ENCODE assay signal across 21 cellular contexts in genomic region chr14:103870144-103870876, GRCh38. TPM values are rescaled to one million over a fixed set of nuclear protein-coding genes. Genes with fewer than 3 reads are reported as not detected.
"Had no signal": no experiment of that assay in that cellular context is flagged by ENCODE, and none has a peak within 500 bp of the region (broad histone marks: within the 10 kb centered on the region; RNA-seq: fewer than 3 reads in every experiment).

No MANE protein-coding gene starts in this region.

- H3K27ac Mint-ChIP-seq: activated CD4-positive, alpha-beta T cell treated with anti-CD3 and anti-CD28 coated beads, Interleukin-2, amount 10 ng/mL, durations not matched to agents 24 days and 14 days; activated CD8-positive, alpha-beta T cell treated with anti-CD3 and anti-CD28 coated beads, Interleukin-2, amount 10 ng/mL, durations not matched to agents 7 days and 5 days; activated naive CD4-positive, alpha-beta T cell treated with anti-CD3 and anti-CD28 coated beads, Interleukin-2, amount 50 U/mL, for 24 hours; natural killer cell treated with Interleukin-12 subunit alpha and Interleukin-12 subunit beta and Interleukin-15 and Interleukin-18, amount 100 ng/mL, for 72 hours; stimulated activated memory B cell treated with anti-CD40 and anti-IgM and Interleukin-4, amounts not matched to agents 10 μg/mL and 1 μg/mL and 100 μg/mL, for 72 hours had no signal

- H3K9me3 ChIP-seq: body of pancreas, heart left ventricle, left lung, sigmoid colon, uterus had no signal

- H3K27ac ChIP-seq: cardiac muscle cell, left lung, sigmoid colon, uterus had no signal

- H3K9me3 Mint-ChIP-seq: activated naive CD4-positive, alpha-beta T cell treated with anti-CD3 and anti-CD28 coated beads, Interleukin-2, amount 50 U/mL, for 24 hours; natural killer cell treated with Interleukin-12 subunit alpha and Interleukin-12 subunit beta and Interleukin-15 and Interleukin-18, amount 100 ng/mL, for 72 hours had no signal

- ATAC-seq: activated CD4-positive, CD25-positive, alpha-beta regulatory T cell treated with anti-CD3 and anti-CD28 coated beads, Interleukin-2, amount 50 U/mL, for 24 hours; activated CD8-positive, alpha-beta T cell treated with anti-CD3 and anti-CD28 coated beads, Interleukin-2, amount 10 ng/mL, durations not matched to agents 7 days and 5 days; body of pancreas; heart left ventricle; left lung; natural killer cell treated with Interleukin-12 subunit alpha and Interleukin-12 subunit beta and Interleukin-15 and Interleukin-18, amount 100 ng/mL, for 72 hours; stimulated activated memory B cell treated with anti-CD40 and anti-IgM and Interleukin-4, amounts not matched to agents 10 μg/mL and 1 μg/mL and 100 μg/mL, for 72 hours had no signal

- H3K27me3 Mint-ChIP-seq: activated CD4-positive, alpha-beta T cell treated with anti-CD3 and anti-CD28 coated beads, Interleukin-2, amount 10 ng/mL, durations not matched to agents 24 days and 14 days; activated naive CD4-positive, alpha-beta T cell treated with anti-CD3 and anti-CD28 coated beads, Interleukin-2, amount 50 U/mL, for 24 hours had no signal

- H3K4me2 ChIP-seq: smooth muscle cell had no signal

- H3K36me3 ChIP-seq: cardiac muscle cell, heart left ventricle, left lung, sigmoid colon, uterus had no signal

- DNase-seq: activated CD4-positive, alpha-beta T cell treated with anti-CD3 and anti-CD28 coated beads, Interleukin-2, amount 10 ng/mL, durations not matched to agents 24 days and 14 days; activated CD8-positive, alpha-beta T cell treated with anti-CD3 and anti-CD28 coated beads, Interleukin-2, amount 10 ng/mL, durations not matched to agents 7 days and 5 days; activated gamma-delta T cell treated with Interleukin-2 at 50 U/mL for 16 hours; anterior cingulate cortex; kidney; midbrain; sigmoid colon; stimulated activated CD4-positive, alpha-beta T cell treated with anti-CD3 and anti-CD28 coated beads, Interleukin-15, amount 100 ng/mL, for 24 hours; trophoblast cell; uterus had no signal

- H3K36me3 Mint-ChIP-seq: activated naive CD4-positive, alpha-beta T cell treated with anti-CD3 and anti-CD28 coated beads, Interleukin-2, amount 50 U/mL, for 24 hours; natural killer cell treated with Interleukin-12 subunit alpha and Interleukin-12 subunit beta and Interleukin-15 and Interleukin-18, amount 100 ng/mL, for 72 hours; stimulated activated memory B cell treated with anti-CD40 and anti-IgM and Interleukin-4, amounts not matched to agents 10 μg/mL and 1 μg/mL and 100 μg/mL, for 72 hours had no signal

- H3K27me3 ChIP-seq: body of pancreas, cardiac muscle cell, heart left ventricle, uterus had no signal

- H3K4me3 ChIP-seq: body of pancreas, cardiac muscle cell, heart left ventricle, left lung, sigmoid colon, smooth muscle cell, uterus had no signal

- H3K4me3 Mint-ChIP-seq: activated CD8-positive, alpha-beta T cell treated with anti-CD3 and anti-CD28 coated beads, Interleukin-2, amount 10 ng/mL, durations not matched to agents 7 days and 5 days; activated naive CD4-positive, alpha-beta T cell treated with anti-CD3 and anti-CD28 coated beads, Interleukin-2, amount 50 U/mL, for 24 hours; natural killer cell treated with Interleukin-12 subunit alpha and Interleukin-12 subunit beta and Interleukin-15 and Interleukin-18, amount 100 ng/mL, for 72 hours had no signal

RNA-seq across cellular contexts. Expression of gene TDRD9, which starts 57.9 kb away (rescaled TPM):
- total RNA-seq: cardiac muscle cell; chondrocyte; T-helper 2 cell treated with Interferon-gamma antibody and Interleukin-4, amounts not matched to agents 100 ng/mL and 5 ng/mL, for 36 hours had no signal
- polyA plus RNA-seq: smooth muscle cell had no signal
